In the genomic region with DNA sequence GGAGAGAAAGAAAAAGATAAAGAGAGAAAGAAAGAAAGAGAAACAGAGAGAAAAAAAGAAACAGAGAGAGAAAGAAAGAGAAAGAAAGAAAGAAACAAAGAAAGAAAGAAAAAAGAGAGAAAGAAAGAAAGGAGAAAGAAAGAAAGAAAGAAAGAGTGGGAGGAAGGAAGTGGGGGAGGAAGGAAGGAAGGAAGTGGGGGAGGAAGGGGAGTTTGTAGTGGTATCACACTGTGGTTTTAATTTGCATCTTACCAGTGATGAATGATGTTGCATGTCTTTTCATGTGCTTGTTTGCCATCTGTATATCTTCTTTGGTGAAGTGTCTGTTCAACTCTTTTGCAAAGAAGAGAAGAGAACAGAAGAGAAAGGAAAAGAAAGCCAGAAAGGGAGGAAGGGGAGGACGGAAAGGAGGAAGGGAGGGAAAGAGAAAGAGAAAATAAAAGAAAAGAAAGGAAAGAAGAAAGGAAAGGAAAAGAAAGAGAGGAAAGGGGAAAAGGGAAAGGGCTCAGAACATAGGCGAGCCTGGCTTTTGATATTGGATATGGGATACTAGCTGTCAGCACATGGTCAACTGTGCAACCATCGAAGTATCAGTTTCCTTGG, we compare ENCODE assay signal across 21 cellular contexts.
A peak's percentile ranks its signal among the peaks of the same experiment; 100 is the strongest.
DNase-seq lines count a peak whose midpoint lies in the region; ATAC-seq and TF ChIP-seq lines count a peak whose summit lies in the region.
"Had no signal": no experiment of that assay in that cellular context is flagged by ENCODE, and none has a peak within 500 bp of the region (broad histone marks: within the 10 kb centered on the region; RNA-seq: fewer than 3 reads in every experiment).

No MANE protein-coding gene starts in this region.

- BruUV-seq in mammary epithelial cell (replicated peaks; lab: Mats Ljungman, UMichigan), result no TSS peak

- H3K4me2 ChIP-seq in mammary epithelial cell (ENCODE audit: insufficient read depth, low read depth, low read length), result no peak overlapping the region

- H3K9me3 Mint-ChIP-seq in CD8-positive, alpha-beta T cell, result peaks cover 6% of the 10 kb centered on the region
- peaks cover 8% of the 10 kb centered on the region for H3K9me3 Mint-ChIP-seq in activated T-helper 17 cell treated with anti-CD3 and anti-CD28 coated beads, Interleukin-2, amount 50 U/mL, for 72 hours
- H3K9me3 Mint-ChIP-seq in naive thymus-derived CD4-positive, alpha-beta T cell, result peaks cover 0 to 11% (median 0%) of the 10 kb centered on the region in 11 donors

- H3K36me3 ChIP-seq in CD8-positive, alpha-beta T cell (ENCODE audit: insufficient read depth, low read length), result no peaks in the 10 kb centered on the region
- no peaks in the 10 kb centered on the region for H3K36me3 ChIP-seq in naive thymus-derived CD4-positive, alpha-beta T cell (ENCODE audit: control insufficient read depth in 2 of 3, insufficient read depth in 3 of 3, low read length in 3 of 3)
- no peaks in the 10 kb centered on the region for H3K36me3 ChIP-seq in mammary epithelial cell (ENCODE audit: insufficient read depth, low read length)
- H3K36me3 ChIP-seq: vagina had no signal

- DNase-seq in NCI-H82 (lab: John Stamatoyannopoulos, UW) (peak; percentile 7), NCI-H82 treated with DMSO at 0.1 percent for 48 hours (lab: John Stamatoyannopoulos, UW; ENCODE audit: unreplicated experiment) (no peak), mammary epithelial cell (no peak), SW 1271 (lab: John Stamatoyannopoulos, UW) (no peak), inferior parietal cortex (ENCODE audit: extremely low spot score) (no peak)
- no peak for DNase-seq in CD8-positive, alpha-beta T cell
- peak in 6 of 9 donors; percentile 2 to 38 (median 28) for DNase-seq in naive thymus-derived CD4-positive, alpha-beta T cell
- DNase-seq: 8988T, aorta, caudate nucleus, foreskin fibroblast, GDM1, GOT3, NCI-H1417 treated with DMSO at 0.1 percent for 48 hours, NCI-H524 treated with DMSO at 0.1 percent for 48 hours, occipital lobe, Right ventricle myocardium superior had no signal

- peaks cover 19% of the 10 kb centered on the region for H3K4me1 Mint-ChIP-seq in CD8-positive, alpha-beta T cell (ENCODE audit: low read depth)
- peaks cover 10% of the 10 kb centered on the region for H3K4me1 Mint-ChIP-seq in activated T-helper 17 cell treated with anti-CD3 and anti-CD28 coated beads, Interleukin-2, amount 50 U/mL, for 72 hours
- H3K4me1 Mint-ChIP-seq in naive thymus-derived CD4-positive, alpha-beta T cell, result peaks cover 7 to 25% (median 21%) of the 10 kb centered on the region in 7 donors

- CTCF ChIA-PET in CD8-positive, alpha-beta T cell (lab: Charles Lee), result no interaction called here
- CTCF ChIA-PET in naive thymus-derived CD4-positive, alpha-beta T cell (lab: Charles Lee), result no interaction called here
- CTCF ChIA-PET in mammary epithelial cell (lab: Charles Lee; ENCODE audit: low non-redundant PET), result no interaction called here

- dilution Hi-C loops in mammary epithelial cell (cut with HindIII; ENCODE audit: low sequenced_read_pairs), result loop anchor here (5.0 kb wide), 1 partner anchor 57 kb away; no protein-coding TSS in a partner anchor

- H3K27me3 Mint-ChIP-seq in CD8-positive, alpha-beta T cell (ENCODE audit: low read depth), result peaks cover 40% of the 10 kb centered on the region
- peaks cover 20% of the 10 kb centered on the region for H3K27me3 Mint-ChIP-seq in activated T-helper 17 cell treated with anti-CD3 and anti-CD28 coated beads, Interleukin-2, amount 50 U/mL, for 72 hours
- H3K27me3 Mint-ChIP-seq in naive thymus-derived CD4-positive, alpha-beta T cell, result peaks cover 32 to 50% (median 33%) of the 10 kb centered on the region in 5 donors

- no peak for ATAC-seq in CD8-positive, alpha-beta T cell
- ATAC-seq in activated T-helper 17 cell treated with anti-CD3 and anti-CD28 coated beads, Interleukin-2, amount 50 U/mL, for 72 hours (replicated peaks), result peak; percentile 57
- no peak for ATAC-seq in naive thymus-derived CD4-positive, alpha-beta T cell

- no peak overlapping the region for H2AFZ ChIP-seq in mammary epithelial cell (ENCODE audit: low read depth, low read length)

- in situ Hi-C loops in mammary epithelial cell (cut with MboI; ENCODE audit: low sequenced_read_pairs in 2 of 2), result no loop called here

- H3K36me3 Mint-ChIP-seq in CD8-positive, alpha-beta T cell, result no peaks in the 10 kb centered on the region
- peaks cover 6% of the 10 kb centered on the region for H3K36me3 Mint-ChIP-seq in activated T-helper 17 cell treated with anti-CD3 and anti-CD28 coated beads, Interleukin-2, amount 50 U/mL, for 72 hours (ENCODE audit: low read depth)
- no peaks in the 10 kb centered on the region for H3K36me3 Mint-ChIP-seq in naive thymus-derived CD4-positive, alpha-beta T cell
- H3K36me3 Mint-ChIP-seq: activated CD4-positive, alpha-beta memory T cell treated with anti-CD3 and anti-CD28 coated beads for 36 hours had no signal

- H3K27ac Mint-ChIP-seq in CD8-positive, alpha-beta T cell, result peak overlapping the region; percentile 62
- H3K27ac Mint-ChIP-seq in activated T-helper 17 cell treated with anti-CD3 and anti-CD28 coated beads, Interleukin-2, amount 50 U/mL, for 72 hours, result peak overlapping the region; percentile 88
- H3K27ac Mint-ChIP-seq in naive thymus-derived CD4-positive, alpha-beta T cell, result peak overlapping the region in 4 of 9 donors; percentile 8 to 76 (median 25)
- H3K27ac Mint-ChIP-seq: activated CD4-positive, alpha-beta memory T cell treated with anti-CD3 and anti-CD28 coated beads for 36 hours; activated T-helper 2 cell treated with anti-CD3 and anti-CD28 coated beads, Interferon-gamma antibody, Interleukin-2, Interleukin-4, amounts not matched to agents 10 μg/mL and 5 μg/mL and 100 μg/mL, durations not matched to agents 14 hours and 24 hours and 36 hours had no signal

- intact Hi-C loops in CD8-positive, alpha-beta T cell (cut with DNase I, micrococcal nuclease), result no loop called here
- intact Hi-C loops in naive thymus-derived CD4-positive, alpha-beta T cell (cut with micrococcal nuclease), result no loop called here
- intact Hi-C loops in mammary epithelial cell (cut with micrococcal nuclease), result no loop called here

- peaks cover 17% of the 10 kb centered on the region for H3K4me1 ChIP-seq in CD8-positive, alpha-beta T cell (ENCODE audit: insufficient read depth, low read length)
- peaks cover 8 to 18% of the 10 kb centered on the region in 2 donors for H3K4me1 ChIP-seq in naive thymus-derived CD4-positive, alpha-beta T cell (ENCODE audit: control insufficient read depth in 2 of 2, insufficient read depth in 2 of 2, low read length in 2 of 2)
- no peaks in the 10 kb centered on the region for H3K4me1 ChIP-seq in mammary epithelial cell (ENCODE audit: insufficient read depth, low read length)
- H3K4me1 ChIP-seq: vagina had no signal

- no peaks in the 10 kb centered on the region for H3K79me2 ChIP-seq in mammary epithelial cell (ENCODE audit: insufficient read depth, low read length)

- no peaks in the 10 kb centered on the region for H3K9me3 ChIP-seq in CD8-positive, alpha-beta T cell (ENCODE audit: low read length)
- H3K9me3 ChIP-seq in naive thymus-derived CD4-positive, alpha-beta T cell (ENCODE audit: control insufficient read depth in 2 of 3, low read length in 3 of 3), result no peaks in the 10 kb centered on the region
- no peaks in the 10 kb centered on the region for H3K9me3 ChIP-seq in mammary epithelial cell (replicated peaks; ENCODE audit: insufficient read depth, low read length)
- H3K9me3 ChIP-seq: vagina had no signal

- TF ChIP-seq CTCF in CD8-positive, alpha-beta T cell (IDR thresholded peaks at IDR 0.05), result no peak
- no peak for TF ChIP-seq CTCF in mammary epithelial cell (conservative IDR thresholded peaks at IDR 0.05 in 1 of 2, IDR thresholded peaks at IDR 0.05 in 1 of 2; ENCODE audit: extremely low read depth in 1 of 2, insufficient read depth in 1 of 2, low read depth in 1 of 2, low read length in 2 of 2)

- H3K27me3 ChIP-seq in CD8-positive, alpha-beta T cell (ENCODE audit: insufficient read depth, low read length), result peaks cover 7% of the 10 kb centered on the region
- peaks cover 0 to 12% of the 10 kb centered on the region in 2 donors for H3K27me3 ChIP-seq in naive thymus-derived CD4-positive, alpha-beta T cell (ENCODE audit: control insufficient read depth in 2 of 2, insufficient read depth in 2 of 2, low read length in 2 of 2)
- H3K27me3 ChIP-seq in mammary epithelial cell (ENCODE audit: insufficient read depth, low read length), result no peaks in the 10 kb centered on the region
- H3K27me3 ChIP-seq: vagina had no signal

- WGBS in mammary epithelial cell (ENCODE audit: low coverage, missing lambda C conversion rate), result 88% methylated on average over 3 of the region's 3 CpGs

- H3K4me3 ChIP-seq in CD8-positive, alpha-beta T cell (ENCODE audit: low read depth, low read length), result no peak overlapping the region
- H3K4me3 ChIP-seq in naive thymus-derived CD4-positive, alpha-beta T cell (ENCODE audit: low read length), result no peak overlapping the region
- H3K4me3 ChIP-seq in mammary epithelial cell (replicated peaks in 1 of 3; ENCODE audit: insufficient read depth in 1 of 3, low read depth in 2 of 3, low read length in 3 of 3), result no peak overlapping the region
- H3K4me3 ChIP-seq: vagina had no signal

- no peak overlapping the region for H3K9ac ChIP-seq in mammary epithelial cell (ENCODE audit: insufficient read depth, low read length)

- POLR2A ChIA-PET in CD8-positive, alpha-beta T cell (lab: Charles Lee), result no interaction called here
- POLR2A ChIA-PET in naive thymus-derived CD4-positive, alpha-beta T cell (lab: Charles Lee), result interaction anchor here (0.7 kb wide), 1 partner anchor 26 kb away, joined by 3 read pairs; no protein-coding TSS in a partner anchor

- H3K27ac ChIP-seq in CD8-positive, alpha-beta T cell (ENCODE audit: low read depth, low read length), result no peak overlapping the region
- no peak overlapping the region for H3K27ac ChIP-seq in naive thymus-derived CD4-positive, alpha-beta T cell (ENCODE audit: low read depth, low read length)
- no peak overlapping the region for H3K27ac ChIP-seq in mammary epithelial cell (ENCODE audit: insufficient read depth, low read depth, low read length)
- H3K27ac ChIP-seq: vagina had no signal

- H4K20me1 ChIP-seq in mammary epithelial cell (ENCODE audit: insufficient read depth, low read length), result no peaks in the 10 kb centered on the region

- no peak overlapping the region for H3K4me3 Mint-ChIP-seq in CD8-positive, alpha-beta T cell
- peak overlapping the region; percentile 54 for H3K4me3 Mint-ChIP-seq in activated T-helper 17 cell treated with anti-CD3 and anti-CD28 coated beads, Interleukin-2, amount 50 U/mL, for 72 hours
- H3K4me3 Mint-ChIP-seq in naive thymus-derived CD4-positive, alpha-beta T cell, result peak overlapping the region in 9 of 10 donors; percentile 15 to 67 (median 56)
- H3K4me3 Mint-ChIP-seq: activated CD4-positive, alpha-beta memory T cell treated with anti-CD3 and anti-CD28 coated beads for 36 hours had no signal

Comparison
In these comparisons a context has a peak if more than half of its experiments do, and no peak if none do; other contexts are left out.
1. DNase-seq: peak in NCI-H82 (single experiment) and naive thymus-derived CD4-positive, alpha-beta T cell (6 of 9); none in NCI-H82 treated with DMSO at 0.1 percent for 48 hours (single experiment), CD8-positive, alpha-beta T cell (0 of 7), mammary epithelial cell (single experiment), SW 1271 (0 of 2) and inferior parietal cortex (single experiment).